ENCODE assay signal across 8 cellular contexts in the genomic region with DNA sequence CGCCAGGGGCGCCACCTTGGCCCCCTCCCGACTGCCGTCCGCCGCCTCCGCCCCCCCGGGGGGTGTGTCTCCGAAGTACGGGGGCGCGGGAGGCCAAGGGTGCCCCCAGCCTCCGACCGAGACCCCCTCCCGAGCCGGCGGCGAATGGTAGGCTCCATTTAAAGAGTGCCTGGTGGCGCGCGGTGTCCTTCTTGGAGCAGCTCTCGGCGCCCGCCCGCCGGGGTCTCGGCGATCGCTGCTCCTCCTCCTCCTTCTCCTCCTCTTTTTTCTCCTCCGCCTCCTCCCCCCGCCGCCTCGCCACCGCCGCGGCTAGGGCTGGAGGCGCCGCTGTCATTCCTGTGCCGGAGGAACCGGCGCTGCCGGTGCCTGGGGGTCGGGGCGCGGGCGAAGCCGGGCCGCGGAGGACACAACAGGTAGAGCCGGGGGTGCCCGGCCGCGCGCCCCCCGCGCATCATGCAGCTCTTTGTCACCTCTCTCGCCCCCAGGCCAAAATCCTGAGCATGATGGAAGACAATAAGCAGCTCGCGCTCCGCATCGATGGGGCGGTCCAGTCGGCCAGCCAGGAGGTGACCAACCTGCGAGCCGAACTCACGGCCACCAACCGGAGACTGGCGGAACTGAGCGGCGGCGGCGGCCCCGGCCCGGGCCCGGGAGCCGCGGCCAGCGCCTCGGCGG. TPM values are rescaled to one million over a fixed set of nuclear protein-coding genes. Genes with fewer than 3 reads are reported as not detected.
A peak's percentile ranks its signal among the peaks of the same experiment; 100 is the strongest.
DNase-seq lines count a peak whose midpoint lies in the region; ATAC-seq and TF ChIP-seq lines count a peak whose summit lies in the region.

TSS of gene KAZN (plus strand) at position 188 of the 675 bp plus-strand sequence.

- no peaks in the 10 kb centered on the region for H3K79me1 ChIP-seq in mesenchymal stem cell (replicated peaks; ENCODE audit: low read length, poor library complexity, severe bottlenecking)

- H4K8ac ChIP-seq in mesenchymal stem cell (ENCODE audit: low read length): no peak within 1 kb of the TSS

- H3K4me3 ChIP-seq in mammary epithelial cell (replicated peaks in 1 of 3; ENCODE audit: insufficient read depth in 1 of 3, low read depth in 2 of 3, low read length in 3 of 3): peak within 1 kb of the TSS in 2 of 3 experiments; percentile 8 to 27
- peak within 1 kb of the TSS; percentile 41 to 84 for H3K4me3 ChIP-seq in mesenchymal stem cell (ENCODE audit: insufficient read depth in 1 of 2, low read depth in 1 of 2, low read length in 2 of 2)

- H3K27ac ChIP-seq in mammary epithelial cell (ENCODE audit: insufficient read depth, low read depth, low read length) (no peak within 1 kb of the TSS), mesenchymal stem cell (ENCODE audit: low read length, poor library complexity, severe bottlenecking) (no peak within 1 kb of the TSS)

- intact Hi-C loops in mammary epithelial cell (cut with micrococcal nuclease): loop anchor here (5.0 kb wide), 1 partner anchor 486 kb away; no protein-coding TSS in a partner anchor

- H3K4me1 ChIP-seq in mammary epithelial cell (ENCODE audit: insufficient read depth, low read length) (peaks cover 10% of the 10 kb centered on the region), mesenchymal stem cell (ENCODE audit: control insufficient read depth, insufficient read depth, low read depth, low read length) (peaks cover 13% of the 10 kb centered on the region)

- H3K9ac ChIP-seq in mammary epithelial cell (ENCODE audit: insufficient read depth, low read length) (no peak within 1 kb of the TSS), mesenchymal stem cell (ENCODE audit: low read length) (peak within 1 kb of the TSS; percentile 81)

- no peak within 1 kb of the TSS for H2BK15ac ChIP-seq in mesenchymal stem cell (ENCODE audit: low read depth, poor library complexity, severe bottlenecking)

- no peaks in the 10 kb centered on the region for H3K79me2 ChIP-seq in mammary epithelial cell (ENCODE audit: insufficient read depth, low read length)

- H3K9me3 ChIP-seq in mammary epithelial cell (replicated peaks; ENCODE audit: insufficient read depth, low read length): no peaks in the 10 kb centered on the region
- H3K9me3 ChIP-seq in mesenchymal stem cell (ENCODE audit: control insufficient read depth, low read length): no peaks in the 10 kb centered on the region

- dilution Hi-C loops in mammary epithelial cell (cut with HindIII; ENCODE audit: low sequenced_read_pairs): no loop called here

- no peak for TF ChIP-seq CTCF in mammary epithelial cell (conservative IDR thresholded peaks at IDR 0.05 in 1 of 2, IDR thresholded peaks at IDR 0.05 in 1 of 2; ENCODE audit: extremely low read depth in 1 of 2, insufficient read depth in 1 of 2, low read depth in 1 of 2, low read length in 2 of 2)

- peak; percentile 19 for DNase-seq in A172 (ENCODE audit: low spot score)
- DNase-seq in HK-2 (ENCODE audit: unreplicated experiment): peak; percentile 39
- DNase-seq in mammary epithelial cell: no peak
- no peak for DNase-seq in mesenchymal stem cell
- no peak for DNase-seq in ureter (ENCODE audit: low spot score)
- no peak for DNase-seq in activated CD4-positive, CD25-positive, alpha-beta regulatory T cell treated with anti-CD3 and anti-CD28 coated beads, Interleukin-2, amount 50 U/mL, for 72 hours

- peak within 1 kb of the TSS; percentile 60 for H3K4me2 ChIP-seq in mammary epithelial cell (ENCODE audit: insufficient read depth, low read depth, low read length)
- H3K4me2 ChIP-seq in mesenchymal stem cell (ENCODE audit: low read length, poor library complexity, severe bottlenecking): peak within 1 kb of the TSS; percentile 49

- no peak within 1 kb of the TSS for H3K23ac ChIP-seq in mesenchymal stem cell (ENCODE audit: low read length in 2 of 2)

- H4K91ac ChIP-seq in mesenchymal stem cell (ENCODE audit: low read length): no peak within 1 kb of the TSS

- no peak within 1 kb of the TSS for H2BK5ac ChIP-seq in mesenchymal stem cell (ENCODE audit: low read depth, low read length, poor library complexity, severe bottlenecking)

- no peak within 1 kb of the TSS for H3K4ac ChIP-seq in mesenchymal stem cell (ENCODE audit: low read depth in 1 of 2, low read length in 2 of 2)

- BruUV-seq in mammary epithelial cell (replicated peaks; lab: Mats Ljungman, UMichigan): no TSS peak

- no peak within 1 kb of the TSS for H3K14ac ChIP-seq in mesenchymal stem cell (ENCODE audit: low read length in 2 of 2)

- H2BK12ac ChIP-seq in mesenchymal stem cell (ENCODE audit: low read length in 2 of 2): no peak within 1 kb of the TSS

- CTCF ChIA-PET in mammary epithelial cell (lab: Charles Lee; ENCODE audit: low non-redundant PET): no interaction called here

- WGBS in mammary epithelial cell (ENCODE audit: low coverage, missing lambda C conversion rate): 10% methylated on average over 16 of the region's 80 CpGs
- WGBS in mesenchymal stem cell: under 1% methylated on average over 66 of the region's 80 CpGs

- no peak within 1 kb of the TSS for H2AK5ac ChIP-seq in mesenchymal stem cell (ENCODE audit: low read length, severe bottlenecking)

- H2AFZ ChIP-seq in mammary epithelial cell (ENCODE audit: low read depth, low read length) (peak within 1 kb of the TSS; percentile 30), mesenchymal stem cell (ENCODE audit: low read depth, low read length) (no peak within 1 kb of the TSS)

- H3K36me3 ChIP-seq in mammary epithelial cell (ENCODE audit: insufficient read depth, low read length) (no peaks in the 10 kb centered on the region), mesenchymal stem cell (ENCODE audit: control insufficient read depth in 1 of 2, insufficient read depth in 2 of 2, low read depth in 1 of 2, low read length in 2 of 2) (no peaks in the 10 kb centered on the region)

- ATAC-seq in GM18873 (IDR thresholded peaks at IDR 0.05; ENCODE audit: low FRiP score, unreplicated experiment) (no peak), HG02973 (IDR thresholded peaks at IDR 0.05; ENCODE audit: unreplicated experiment) (no peak)

- H4K20me1 ChIP-seq in mammary epithelial cell (ENCODE audit: insufficient read depth, low read length): no peaks in the 10 kb centered on the region

- H2BK120ac ChIP-seq in mesenchymal stem cell (ENCODE audit: low read depth, low read length): no peak within 1 kb of the TSS

- H3K18ac ChIP-seq in mesenchymal stem cell (ENCODE audit: low read depth in 1 of 2, low read length in 2 of 2): no peak within 1 kb of the TSS

- in situ Hi-C loops in mammary epithelial cell (cut with MboI; ENCODE audit: low sequenced_read_pairs in 2 of 2): no loop called here

- H3K27me3 ChIP-seq in mammary epithelial cell (ENCODE audit: insufficient read depth, low read length) (peaks cover 26% of the 10 kb centered on the region), mesenchymal stem cell (ENCODE audit: control insufficient read depth in 1 of 2, insufficient read depth in 1 of 2, low read length in 2 of 2) (peaks cover 23 to 48% of the 10 kb centered on the region in 2 experiments)

RNA-seq across cellular contexts. Expression of gene KAZN, which starts in this region (rescaled TPM):
- total RNA-seq in A172 (2014; rRNA removed; shearing (Covaris generic)): 1.7 and 2.1 TPM in 2 replicates
- total RNA-seq in mammary epithelial cell (10 to 100 TPM; 13.8 to 17.6 TPM), ureter (40.6 TPM)
- polyA plus RNA-seq in mammary epithelial cell: 3.1 TPM
- polyA minus RNA-seq in mammary epithelial cell: 12.9 TPM
- 31.1 TPM for polyA plus RNA-seq in mesenchymal stem cell (2013, experiment 1 of 2)
- polyA plus RNA-seq in mesenchymal stem cell (2013, experiment 2 of 2): 31.1 TPM

Comparison
In these comparisons a context has a peak if more than half of its experiments do, and no peak if none do; other contexts are left out.
1. DNase-seq: peak in A172 (single experiment) and HK-2 (single experiment); none in mammary epithelial cell (single experiment), mesenchymal stem cell (single experiment), ureter (single experiment) and activated CD4-positive, CD25-positive, alpha-beta regulatory T cell treated with anti-CD3 and anti-CD28 coated beads, Interleukin-2, amount 50 U/mL, for 72 hours (single experiment).